Comparison of ENCODE assay signal across 1 cellular context in the genomic region with DNA sequence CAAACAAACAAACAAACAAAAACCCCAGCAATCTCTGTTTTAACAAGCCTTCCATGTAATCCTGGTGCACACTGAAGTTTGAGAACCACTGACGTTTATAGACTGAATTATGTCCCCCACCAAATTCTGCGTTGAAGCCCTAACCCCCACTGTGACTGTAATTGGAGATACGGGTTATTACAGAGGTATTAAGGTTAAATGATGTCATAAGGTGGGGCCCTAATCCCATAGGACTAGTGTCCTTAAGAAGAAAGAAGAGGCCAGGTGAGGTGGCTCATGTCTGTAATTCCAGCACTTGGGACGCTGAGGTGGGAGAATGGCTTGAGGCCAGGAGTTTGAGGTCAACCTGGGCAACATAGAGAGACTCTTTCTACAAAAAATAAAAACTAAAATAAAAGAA.
TF ChIP-seq lines count a peak whose summit lies in the region.

No MANE protein-coding gene starts in this region.

TF ChIP-seq in HEK293, 187 proteins besides CTCF, POLR2A, EP300 and RAD21 (continued from another document):
- TF ChIP-seq, protein P1, sequence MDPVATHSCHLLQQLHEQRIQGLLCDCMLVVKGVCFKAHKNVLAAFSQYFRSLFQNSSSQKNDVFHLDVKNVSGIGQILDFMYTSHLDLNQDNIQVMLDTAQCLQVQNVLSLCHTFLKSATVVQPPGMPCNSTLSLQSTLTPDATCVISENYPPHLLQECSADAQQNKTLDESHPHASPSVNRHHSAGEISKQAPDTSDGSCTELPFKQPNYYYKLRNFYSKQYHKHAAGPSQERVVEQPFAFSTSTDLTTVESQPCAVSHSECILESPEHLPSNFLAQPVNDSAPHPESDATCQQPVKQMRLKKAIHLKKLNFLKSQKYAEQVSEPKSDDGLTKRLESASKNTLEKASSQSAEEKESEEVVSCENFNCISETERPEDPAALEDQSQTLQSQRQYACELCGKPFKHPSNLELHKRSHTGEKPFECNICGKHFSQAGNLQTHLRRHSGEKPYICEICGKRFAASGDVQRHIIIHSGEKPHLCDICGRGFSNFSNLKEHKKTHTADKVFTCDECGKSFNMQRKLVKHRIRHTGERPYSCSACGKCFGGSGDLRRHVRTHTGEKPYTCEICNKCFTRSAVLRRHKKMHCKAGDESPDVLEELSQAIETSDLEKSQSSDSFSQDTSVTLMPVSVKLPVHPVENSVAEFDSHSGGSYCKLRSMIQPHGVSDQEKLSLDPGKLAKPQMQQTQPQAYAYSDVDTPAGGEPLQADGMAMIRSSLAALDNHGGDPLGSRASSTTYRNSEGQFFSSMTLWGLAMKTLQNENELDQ (tag by site-specific recombination; IDR thresholded peaks at IDR 0.05; ENCODE audit: low read depth): no peak
- TF ChIP-seq ZNF19 (tag by site-specific recombination; IDR thresholded peaks at IDR 0.05; ENCODE audit: low read depth) (no peak), ZNF37A (tag by site-specific recombination; IDR thresholded peaks at IDR 0.05) (no peak), ZNF629 (tag by site-specific recombination; IDR thresholded peaks at IDR 0.05) (peak; percentile 51; the same call in 1 of the 2 replicates), ZNF423 (tag by site-specific recombination; IDR thresholded peaks at IDR 0.05) (no peak), ZBTB7A (tag by site-specific recombination; IDR thresholded peaks at IDR 0.05; ENCODE audit: low read depth) (no peak)
